1 cellular context compared by ENCODE assay signal in the genomic region with DNA sequence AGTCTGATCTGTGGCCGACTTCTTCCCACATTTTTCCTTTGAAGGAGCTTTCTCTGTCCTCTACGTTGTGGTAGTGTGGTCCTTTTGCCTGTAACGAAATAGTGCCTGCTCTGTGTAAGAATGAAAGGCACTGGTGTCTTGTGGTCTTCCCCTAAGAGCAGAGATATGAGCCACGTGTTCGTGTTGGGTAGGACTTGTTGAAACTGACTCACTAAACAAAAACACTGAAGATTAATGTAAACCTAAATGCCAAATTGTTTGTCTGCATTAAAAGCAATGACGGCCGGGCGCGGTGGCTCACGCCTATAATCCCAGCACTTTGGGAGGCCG.
TF ChIP-seq lines count a peak whose summit lies in the region.

No MANE protein-coding gene starts in this region.

TF ChIP-seq in SK-N-SH, 30 proteins besides CTCF, POLR2A, EP300 and RAD21 (continued from another document):
- TF ChIP-seq, protein P1, sequence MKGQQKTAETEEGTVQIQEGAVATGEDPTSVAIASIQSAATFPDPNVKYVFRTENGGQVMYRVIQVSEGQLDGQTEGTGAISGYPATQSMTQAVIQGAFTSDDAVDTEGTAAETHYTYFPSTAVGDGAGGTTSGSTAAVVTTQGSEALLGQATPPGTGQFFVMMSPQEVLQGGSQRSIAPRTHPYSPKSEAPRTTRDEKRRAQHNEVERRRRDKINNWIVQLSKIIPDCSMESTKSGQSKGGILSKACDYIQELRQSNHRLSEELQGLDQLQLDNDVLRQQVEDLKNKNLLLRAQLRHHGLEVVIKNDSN (IDR thresholded peaks at IDR 0.05; ENCODE audit: borderline replicate concordance, low read depth) = no peak
- no peak for TF ChIP-seq RXRA (IDR thresholded peaks at IDR 0.05; ENCODE audit: borderline replicate concordance, low read depth)
